ENCODE assay signal across 9 cellular contexts in the genomic region with DNA sequence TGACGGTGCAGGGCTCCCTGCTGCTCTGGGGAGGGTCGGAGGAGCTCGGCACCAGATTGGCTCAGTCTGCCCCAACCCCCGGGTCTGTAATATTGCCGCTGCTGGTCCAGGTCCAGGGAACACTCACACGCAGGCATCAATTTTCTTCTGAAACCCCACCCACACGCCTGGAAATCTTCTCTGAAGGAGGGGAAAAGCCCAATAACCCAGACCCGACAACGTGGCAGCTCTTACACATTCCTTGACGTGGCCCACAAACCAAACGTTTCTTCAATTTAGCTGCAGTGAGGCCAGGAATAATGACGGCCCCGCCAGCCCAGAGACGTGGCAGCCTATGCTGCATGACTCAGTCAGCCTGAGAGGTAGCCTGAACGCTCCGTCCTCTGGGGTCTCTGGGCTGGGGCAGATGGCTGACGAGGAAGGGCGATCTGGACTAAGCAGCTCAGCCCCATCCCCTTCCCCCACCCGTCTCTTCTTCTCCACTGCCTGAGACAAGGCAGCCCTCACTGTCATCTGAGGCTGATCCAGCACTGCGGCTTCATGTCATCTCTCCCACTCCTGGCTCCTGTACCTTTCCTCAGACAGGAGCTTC. TPM values are rescaled to one million over a fixed set of nuclear protein-coding genes. Genes with fewer than 3 reads are reported as not detected.
DNase-seq lines count a peak whose midpoint lies in the region; ATAC-seq and TF ChIP-seq lines count a peak whose summit lies in the region.
"Had no signal": no experiment of that assay in that cellular context is flagged by ENCODE, and none has a peak within 500 bp of the region (broad histone marks: within the 10 kb centered on the region; RNA-seq: fewer than 3 reads in every experiment).

No MANE protein-coding gene starts in this region.

- H3K27me3 Mint-ChIP-seq in T-cell (peaks cover 3 to 5% of the 10 kb centered on the region in 2 donors), immature natural killer cell (ENCODE audit: low read depth in 3 of 3) (peaks cover 0 to 7% (median 4%) of the 10 kb centered on the region in 3 donors)
- H3K27me3 Mint-ChIP-seq in activated T-cell treated with anti-CD3 and anti-CD28 coated beads, Interleukin-2, amount 50 U/mL, for 4 hours (ENCODE audit: low read depth) = peaks cover 10% of the 10 kb centered on the region

- CTCF ChIA-PET in T-cell (lab: Charles Lee) = no interaction called here

- intact Hi-C loops in lower lobe of right lung (cut with DNase I) = no loop called here

- H3K9ac ChIP-seq in Karpas-422 (ENCODE audit: low read length) = no peak overlapping the region

- WGBS in ectodermal cell, 2 experiments = 19 to 21% methylated on average over 20 of the region's 20 CpGs
- WGBS in tibial nerve, 2 donors = 21 to 23% methylated on average over 19 to 20 of the region's 20 CpGs

- TF ChIP-seq CTCF in lower lobe of right lung (IDR thresholded peaks at IDR 0.05) = no peak
- TF ChIP-seq CTCF in tibial nerve (IDR thresholded peaks at IDR 0.05) = no peak

- no peaks in the 10 kb centered on the region for H3K9me2 ChIP-seq in Karpas-422 (replicated peaks; ENCODE audit: insufficient read depth, low read length)

- H3K4me1 Mint-ChIP-seq in T-cell = no peaks in the 10 kb centered on the region
- no peaks in the 10 kb centered on the region for H3K4me1 Mint-ChIP-seq in immature natural killer cell
- H3K4me1 Mint-ChIP-seq in activated T-cell treated with anti-CD3 and anti-CD28 coated beads, Interleukin-2, amount 50 U/mL, for 4 hours (ENCODE audit: low read depth) = no peaks in the 10 kb centered on the region

- no peaks in the 10 kb centered on the region for H3K27me3 ChIP-seq in ectodermal cell (ENCODE audit: control insufficient read depth, insufficient read depth, low read length, poor library complexity, severe bottlenecking)
- H3K27me3 ChIP-seq in lower lobe of right lung (ENCODE audit: low read depth) = no peaks in the 10 kb centered on the region
- H3K27me3 ChIP-seq in tibial nerve = no peaks in the 10 kb centered on the region
- H3K27me3 ChIP-seq in Karpas-422 (ENCODE audit: low read length) = no peaks in the 10 kb centered on the region

- H3K9me3 Mint-ChIP-seq in T-cell = no peaks in the 10 kb centered on the region
- H3K9me3 Mint-ChIP-seq in immature natural killer cell = no peaks in the 10 kb centered on the region
- no peaks in the 10 kb centered on the region for H3K9me3 Mint-ChIP-seq in activated T-cell treated with anti-CD3 and anti-CD28 coated beads, Interleukin-2, amount 50 U/mL, for 4 hours

- ATAC-seq in lower lobe of right lung = peak; percentile 61 to 65
- no peak for ATAC-seq in T-cell (replicated peaks in 1 of 4)
- ATAC-seq in activated T-cell treated with anti-CD3 and anti-CD28 coated beads, Interleukin-2, amount 50 U/mL, for 4 hours = no peak
- ATAC-seq: HCT116 had no signal

- H3K27ac ChIP-seq in ectodermal cell (ENCODE audit: insufficient read depth, low read depth, low read length, poor library complexity, severe bottlenecking) (peak overlapping the region; percentile 4), lower lobe of right lung (peak overlapping the region; percentile 68), tibial nerve (peak overlapping the region; percentile 84 to 96 (median 89)), Karpas-422 (ENCODE audit: low read length) (no peak overlapping the region)

- H3K36me3 ChIP-seq in ectodermal cell (ENCODE audit: control insufficient read depth, insufficient read depth, low read length) = no peaks in the 10 kb centered on the region
- no peaks in the 10 kb centered on the region for H3K36me3 ChIP-seq in lower lobe of right lung
- no peaks in the 10 kb centered on the region for H3K36me3 ChIP-seq in tibial nerve
- H3K36me3 ChIP-seq in Karpas-422 (ENCODE audit: insufficient read depth, low read length) = no peaks in the 10 kb centered on the region

- POLR2A ChIA-PET in T-cell (lab: Charles Lee) = no interaction called here

- no peaks in the 10 kb centered on the region for H3K36me3 Mint-ChIP-seq in T-cell
- no peaks in the 10 kb centered on the region for H3K36me3 Mint-ChIP-seq in immature natural killer cell
- no peaks in the 10 kb centered on the region for H3K36me3 Mint-ChIP-seq in activated T-cell treated with anti-CD3 and anti-CD28 coated beads, Interleukin-2, amount 50 U/mL, for 4 hours (ENCODE audit: insufficient read depth)

- DNase-seq in NCI-H2227 (lab: John Stamatoyannopoulos, UW; ENCODE audit: unreplicated experiment) = peak; percentile 37
- DNase-seq in lower lobe of right lung = no peak
- peak in 1 of 2 donors; percentile 58 for DNase-seq in tibial nerve (ENCODE audit: low spot score in 2 of 2)
- DNase-seq in T-cell = no peak
- DNase-seq in immature natural killer cell = no peak
- no peak for DNase-seq in Karpas-422
- no peak for DNase-seq in activated T-cell treated with anti-CD3 and anti-CD28 coated beads, Interleukin-2, amount 50 U/mL, for 4 hours

- H3K4me1 ChIP-seq in ectodermal cell (ENCODE audit: control insufficient read depth, insufficient read depth, low read length) = peaks cover 18% of the 10 kb centered on the region
- no peaks in the 10 kb centered on the region for H3K4me1 ChIP-seq in lower lobe of right lung
- peaks cover 0 to 84% (median 35%) of the 10 kb centered on the region in 4 donors for H3K4me1 ChIP-seq in tibial nerve
- peaks cover 24% of the 10 kb centered on the region for H3K4me1 ChIP-seq in Karpas-422 (ENCODE audit: low read length)

- H3K9me3 ChIP-seq in ectodermal cell (ENCODE audit: control insufficient read depth, low read length) = no peaks in the 10 kb centered on the region
- no peaks in the 10 kb centered on the region for H3K9me3 ChIP-seq in lower lobe of right lung
- no peaks in the 10 kb centered on the region for H3K9me3 ChIP-seq in tibial nerve
- H3K9me3 ChIP-seq in Karpas-422 (ENCODE audit: low read length) = no peaks in the 10 kb centered on the region

- no peaks in the 10 kb centered on the region for H3K79me2 ChIP-seq in Karpas-422 (ENCODE audit: low read length)

- H4K20me1 ChIP-seq in Karpas-422 (ENCODE audit: insufficient read depth, low read depth, low read length) = no peaks in the 10 kb centered on the region

- peak in 1 of 2 donors; percentile 25 for TF ChIP-seq POLR2A in tibial nerve (IDR thresholded peaks at IDR 0.05)

- H3K4me3 Mint-ChIP-seq in T-cell (no peak overlapping the region), immature natural killer cell (no peak overlapping the region)
- H3K4me3 Mint-ChIP-seq in activated T-cell treated with anti-CD3 and anti-CD28 coated beads, Interleukin-2, amount 50 U/mL, for 4 hours = no peak overlapping the region

- H2AFZ ChIP-seq in Karpas-422 (ENCODE audit: low read length) = no peak overlapping the region

- H3K4me3 ChIP-seq in ectodermal cell (ENCODE audit: insufficient read depth, low read depth, low read length) = no peak overlapping the region
- H3K4me3 ChIP-seq in lower lobe of right lung = no peak overlapping the region
- H3K4me3 ChIP-seq in tibial nerve = peak overlapping the region in 1 of 4 donors; percentile 4
- H3K4me3 ChIP-seq in Karpas-422 (ENCODE audit: low read length) = no peak overlapping the region

- no peak overlapping the region for H3K4me2 ChIP-seq in Karpas-422 (ENCODE audit: low read depth, low read length, poor library complexity, severe bottlenecking)

- TF ChIP-seq EP300 in tibial nerve (IDR thresholded peaks at IDR 0.05) = peak in 1 of 2 donors; percentile 55

- H3K27ac Mint-ChIP-seq in T-cell (no peak overlapping the region), immature natural killer cell (no peak overlapping the region)

RNA-seq across cellular contexts. Expression of a gene that starts 9.9 kb away (rescaled TPM):
- 665 TPM for polyA plus RNA-seq in ectodermal cell (2013, experiment 1 of 4)
- 611 TPM for polyA plus RNA-seq in ectodermal cell (2013, experiment 2 of 4)
- 459 TPM for polyA plus RNA-seq in ectodermal cell (2013, experiment 3 of 4)
- polyA plus RNA-seq in ectodermal cell (2013, experiment 4 of 4) = 544 TPM
- total RNA-seq in lower lobe of right lung (904 TPM), tibial nerve (1,000 to 10,000 TPM in 3 of 4 donors, 100 to 1,000 TPM in 1; 918 to 2,129 (median 1,501) TPM), T-cell (1 to 10 TPM in 4 of 5 donors, not detected in 1; 4.1 to 8.6 (median 5.2) TPM)
- polyA plus RNA-seq in immature natural killer cell = 10 to 100 TPM in 1 of 3 donors, 1 to 10 TPM in 2; 5.1 to 34.4 (median 9.8) TPM
- 0.54 TPM in 1 of 2 replicates, not detected in the other for total RNA-seq in Karpas-422 (2014; rRNA removed; shearing (Covaris generic); ENCODE audit: low replicate concordance)
- total RNA-seq in activated T-cell treated with anti-CD3 and anti-CD28 coated beads, Interleukin-2, amount 50 U/mL, for 4 hours = 1 to 10 TPM; 2.0 to 2.6 (median 2.3) TPM

Comparison
In these comparisons a context has a peak if more than half of its experiments do, and no peak if none do; other contexts are left out.
1. ATAC-seq: peak in lower lobe of right lung (2 of 2); none in T-cell (0 of 4) and activated T-cell treated with anti-CD3 and anti-CD28 coated beads, Interleukin-2, amount 50 U/mL, for 4 hours (0 of 2).
2. RNA of a gene that starts 9.9 kb away (total RNA-seq): 918 to 2,129 TPM in tibial nerve and 904 TPM in lower lobe of right lung (single experiment); 4.1 to 8.6 TPM in T-cell, 2.0 to 2.6 TPM in activated T-cell treated with anti-CD3 and anti-CD28 coated beads, Interleukin-2, amount 50 U/mL, for 4 hours and 0.54 TPM in Karpas-422; every median in the first group is over 10 times any median in the second.